In the genomic region with DNA sequence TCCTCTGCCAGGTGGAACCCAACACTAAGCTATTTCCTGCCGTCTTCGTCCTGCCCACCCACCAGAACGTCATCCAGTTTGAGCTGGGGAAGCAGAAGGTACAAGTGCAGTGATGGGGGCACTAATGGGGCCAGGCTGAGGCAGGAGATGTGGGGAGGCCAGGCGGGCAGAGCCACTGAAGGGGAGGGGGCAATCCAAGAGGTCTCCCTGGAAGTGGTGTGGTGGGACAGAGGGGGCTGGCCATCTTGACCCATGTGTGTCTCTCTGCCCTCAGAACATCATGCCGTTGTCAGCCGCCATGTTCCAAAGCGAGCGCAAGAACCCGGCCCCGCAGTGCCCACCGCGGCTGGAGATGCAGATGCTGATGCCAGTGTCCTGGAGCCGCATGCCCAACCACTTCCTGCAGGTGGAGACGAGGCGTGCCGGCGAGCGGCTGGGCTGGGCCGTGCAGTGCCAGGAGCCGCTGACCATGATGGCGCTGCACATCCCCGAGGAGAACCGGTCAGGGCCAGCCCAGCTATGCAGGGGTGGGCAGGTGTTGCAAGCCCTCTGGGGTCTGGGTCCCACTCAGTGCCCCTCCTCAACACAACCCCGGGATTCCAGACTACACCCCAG, we compare ENCODE assay signal across 2 cellular contexts.
TF ChIP-seq lines count a peak whose summit lies in the region.

No MANE protein-coding gene starts in this region.

TF ChIP-seq in SK-N-SH treated with all-trans-retinoic acid at 6 μM for 48 hours, 23 proteins besides CTCF, POLR2A, EP300 and RAD21:
- TF ChIP-seq POU6F1 (CRISPR knock-in tag; IDR thresholded peaks at IDR 0.05; ENCODE audit: borderline replicate concordance, low read depth) (no peak), ISL1 (CRISPR knock-in tag; IDR thresholded peaks at IDR 0.05) (no peak), PPARA (CRISPR knock-in tag; IDR thresholded peaks at IDR 0.05; ENCODE audit: borderline replicate concordance) (no peak), BACH2 (CRISPR knock-in tag; IDR thresholded peaks at IDR 0.05; ENCODE audit: borderline replicate concordance) (no peak), ESRRG (CRISPR knock-in tag; IDR thresholded peaks at IDR 0.05) (no peak), ZC3H10 (CRISPR knock-in tag; IDR thresholded peaks at IDR 0.05) (no peak), TOX (CRISPR knock-in tag; IDR thresholded peaks at IDR 0.05; ENCODE audit: borderline replicate concordance) (no peak), ARNTL (CRISPR knock-in tag; IDR thresholded peaks at IDR 0.05; ENCODE audit: borderline replicate concordance, low read depth) (no peak), SNAI2 (CRISPR knock-in tag; IDR thresholded peaks at IDR 0.05) (no peak), ZNF565 (CRISPR knock-in tag; conservative IDR thresholded peaks at IDR 0.05; ENCODE audit: low read depth) (no peak), CSDC2 (CRISPR knock-in tag; IDR thresholded peaks at IDR 0.05) (no peak), ZFP30 (CRISPR knock-in tag; IDR thresholded peaks at IDR 0.05) (no peak), ZNF8 (CRISPR knock-in tag; IDR thresholded peaks at IDR 0.05) (no peak), GLIS3 (CRISPR knock-in tag; IDR thresholded peaks at IDR 0.05) (no peak), ZNF70 (CRISPR knock-in tag; IDR thresholded peaks at IDR 0.05) (no peak), ZFP3 (CRISPR knock-in tag; IDR thresholded peaks at IDR 0.05) (no peak), CREB5 (CRISPR knock-in tag; IDR thresholded peaks at IDR 0.05; ENCODE audit: low read depth) (no peak), CSRNP3 (CRISPR knock-in tag; IDR thresholded peaks at IDR 0.05) (no peak), OSR1 (CRISPR knock-in tag; IDR thresholded peaks at IDR 0.05) (no peak)
- TF ChIP-seq, protein P1, sequence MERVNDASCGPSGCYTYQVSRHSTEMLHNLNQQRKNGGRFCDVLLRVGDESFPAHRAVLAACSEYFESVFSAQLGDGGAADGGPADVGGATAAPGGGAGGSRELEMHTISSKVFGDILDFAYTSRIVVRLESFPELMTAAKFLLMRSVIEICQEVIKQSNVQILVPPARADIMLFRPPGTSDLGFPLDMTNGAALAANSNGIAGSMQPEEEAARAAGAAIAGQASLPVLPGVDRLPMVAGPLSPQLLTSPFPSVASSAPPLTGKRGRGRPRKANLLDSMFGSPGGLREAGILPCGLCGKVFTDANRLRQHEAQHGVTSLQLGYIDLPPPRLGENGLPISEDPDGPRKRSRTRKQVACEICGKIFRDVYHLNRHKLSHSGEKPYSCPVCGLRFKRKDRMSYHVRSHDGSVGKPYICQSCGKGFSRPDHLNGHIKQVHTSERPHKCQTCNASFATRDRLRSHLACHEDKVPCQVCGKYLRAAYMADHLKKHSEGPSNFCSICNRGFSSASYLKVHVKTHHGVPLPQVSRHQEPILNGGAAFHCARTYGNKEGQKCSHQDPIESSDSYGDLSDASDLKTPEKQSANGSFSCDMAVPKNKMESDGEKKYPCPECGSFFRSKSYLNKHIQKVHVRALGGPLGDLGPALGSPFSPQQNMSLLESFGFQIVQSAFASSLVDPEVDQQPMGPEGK (CRISPR knock-in tag; IDR thresholded peaks at IDR 0.05; ENCODE audit: borderline replicate concordance) = no peak

TF ChIP-seq in H1, 55 proteins besides CTCF, POLR2A, EP300 and RAD21:
- TF ChIP-seq ATF3 (IDR thresholded peaks at IDR 0.05; ENCODE audit: insufficient read depth, low read depth, low read length) (no peak), TCF12 (IDR thresholded peaks at IDR 0.05; ENCODE audit: low read depth, low read length) (no peak), RXRA (IDR thresholded peaks at IDR 0.05; ENCODE audit: insufficient read depth, low read depth, low read length) (no peak), YY1 (IDR thresholded peaks at IDR 0.05; ENCODE audit: low read depth, low read length) (no peak), SP1 (IDR thresholded peaks at IDR 0.05; ENCODE audit: low read depth, low read length) (no peak), KDM1A (IDR thresholded peaks at IDR 0.05; ENCODE audit: borderline replicate concordance, low read length) (no peak), CBX5 (IDR thresholded peaks at IDR 0.05; ENCODE audit: low read depth, low read length) (no peak)
